Comparison of ENCODE assay signal across 15 cellular contexts in genomic region chr13:45422731-45423130, GRCh38.
"Had no signal": no experiment of that assay in that cellular context is flagged by ENCODE, and none has a peak within 500 bp of the region (broad histone marks: within the 10 kb centered on the region; RNA-seq: fewer than 3 reads in every experiment).

No MANE protein-coding gene starts in this region.

- H3K9me3 ChIP-seq: esophagus muscularis mucosa, thyroid gland had no signal

- H3K9me3 Mint-ChIP-seq: activated B cell treated with CpG ODN at 0.5 μM for 24 hours; activated naive CD8-positive, alpha-beta T cell treated with anti-CD3 and anti-CD28 coated beads, Interleukin-2, amount 10 ng/mL, durations not matched to agents 7 days and 5 days; activated T-cell treated with anti-CD3 and anti-CD28 coated beads, Interleukin-2, amount 50 U/mL, for 24 hours; stimulated activated effector memory CD8-positive, alpha-beta T cell treated with anti-CD3 and anti-CD28 coated beads, Interleukin-12 subunit alpha, Interleukin-12 subunit beta, amount 100 ng/mL, for 72 hours had no signal

- H3K4me3 ChIP-seq: esophagus muscularis mucosa, thyroid gland had no signal

- H3K4me1 ChIP-seq: esophagus muscularis mucosa, thyroid gland had no signal

- H3K27me3 Mint-ChIP-seq: activated B cell treated with CpG ODN at 0.5 μM for 24 hours; activated CD8-positive, alpha-beta memory T cell treated with anti-CD3 and anti-CD28 coated beads, Interleukin-2, amount 10 ng/mL, durations not matched to agents 7 days and 5 days; activated T-cell treated with anti-CD3 and anti-CD28 coated beads, Interleukin-2, amount 50 U/mL, for 24 hours; T-helper 17 cell had no signal

- H3K36me3 ChIP-seq: esophagus muscularis mucosa, thyroid gland had no signal

- H3K27me3 ChIP-seq: esophagus muscularis mucosa, thyroid gland had no signal

- H3K27ac ChIP-seq: esophagus muscularis mucosa, thyroid gland had no signal

- H3K36me3 Mint-ChIP-seq: activated CD8-positive, alpha-beta memory T cell treated with anti-CD3 and anti-CD28 coated beads, Interleukin-2, amount 10 ng/mL, durations not matched to agents 7 days and 5 days; activated naive CD8-positive, alpha-beta T cell treated with anti-CD3 and anti-CD28 coated beads, Interleukin-2, amount 10 ng/mL, durations not matched to agents 7 days and 5 days had no signal

- DNase-seq: activated B cell treated with CpG ODN at 0.5 μM for 24 hours; activated CD8-positive, alpha-beta memory T cell treated with anti-CD3 and anti-CD28 coated beads, Interleukin-2, amount 10 ng/mL, durations not matched to agents 7 days and 5 days; activated effector memory CD4-positive, alpha-beta T cell treated with anti-CD3 and anti-CD28 coated beads, Interleukin-2, amount 50 U/mL, for 16 hours; activated naive CD8-positive, alpha-beta T cell treated with anti-CD3 and anti-CD28 coated beads, Interleukin-2, amount 10 ng/mL, durations not matched to agents 7 days and 5 days; activated T-cell treated with anti-CD3 and anti-CD28 coated beads, Interleukin-2, amount 50 U/mL, for 24 hours; anterior cingulate cortex; foreskin fibroblast; left colon; mesenchymal stem cell; posterior cingulate gyrus; right cardiac atrium; T-helper 17 cell; thyroid gland had no signal

- ATAC-seq: activated CD8-positive, alpha-beta memory T cell treated with anti-CD3 and anti-CD28 coated beads, Interleukin-2, amount 10 ng/mL, durations not matched to agents 7 days and 5 days; right cardiac atrium; stimulated activated effector memory CD8-positive, alpha-beta T cell treated with anti-CD3 and anti-CD28 coated beads, Interleukin-12 subunit alpha, Interleukin-12 subunit beta, amount 100 ng/mL, for 72 hours; T-helper 17 cell had no signal

- H3K4me3 Mint-ChIP-seq: activated B cell treated with CpG ODN at 0.5 μM for 24 hours; activated CD8-positive, alpha-beta memory T cell treated with anti-CD3 and anti-CD28 coated beads, Interleukin-2, amount 10 ng/mL, durations not matched to agents 7 days and 5 days; activated naive CD8-positive, alpha-beta T cell treated with anti-CD3 and anti-CD28 coated beads, Interleukin-2, amount 10 ng/mL, durations not matched to agents 7 days and 5 days; activated T-cell treated with anti-CD3 and anti-CD28 coated beads, Interleukin-2, amount 50 U/mL, for 24 hours; stimulated activated effector memory CD8-positive, alpha-beta T cell treated with anti-CD3 and anti-CD28 coated beads, Interleukin-12 subunit alpha, Interleukin-12 subunit beta, amount 100 ng/mL, for 72 hours; T-helper 17 cell had no signal

- H3K27ac Mint-ChIP-seq: activated B cell treated with CpG ODN at 0.5 μM for 24 hours; activated CD8-positive, alpha-beta memory T cell treated with anti-CD3 and anti-CD28 coated beads, Interleukin-2, amount 10 ng/mL, durations not matched to agents 7 days and 5 days; activated naive CD8-positive, alpha-beta T cell treated with anti-CD3 and anti-CD28 coated beads, Interleukin-2, amount 10 ng/mL, durations not matched to agents 7 days and 5 days; activated T-cell treated with anti-CD3 and anti-CD28 coated beads, Interleukin-2, amount 50 U/mL, for 24 hours; stimulated activated effector memory CD8-positive, alpha-beta T cell treated with anti-CD3 and anti-CD28 coated beads, Interleukin-12 subunit alpha, Interleukin-12 subunit beta, amount 100 ng/mL, for 72 hours; T-helper 17 cell had no signal
